Comparison of ENCODE assay signal across 1 cellular context in genomic region chr3:45343947-45344346, GRCh38.
A peak's percentile ranks its signal among the peaks of the same experiment; 100 is the strongest.
TF ChIP-seq lines count a peak whose summit lies in the region.

No MANE protein-coding gene starts in this region.

TF ChIP-seq in H1, 55 proteins besides CTCF, POLR2A, EP300 and RAD21:
- TF ChIP-seq SP1 (IDR thresholded peaks at IDR 0.05; ENCODE audit: low read depth, low read length), result peak; percentile 46; the same call in 1 of the 2 replicates
- TF ChIP-seq ASH2L (IDR thresholded peaks at IDR 0.05; ENCODE audit: low read length), result no peak
